In the genomic region with DNA sequence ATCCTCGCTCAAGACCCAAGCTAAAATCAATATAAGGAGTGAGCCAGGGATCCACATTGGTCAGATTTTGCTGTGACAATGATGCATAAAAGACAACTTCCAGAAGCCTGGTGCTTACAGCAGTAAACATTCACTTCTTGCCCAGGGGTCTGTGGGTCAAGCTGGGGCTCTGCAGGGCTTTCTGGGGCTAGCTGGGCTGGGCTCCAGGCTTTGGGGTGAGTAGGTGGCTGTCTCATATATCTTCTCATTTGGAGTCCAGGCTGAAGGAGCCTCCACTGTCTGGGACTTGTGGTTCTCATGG, we compare ENCODE assay signal across 1 cellular context.
TF ChIP-seq lines count a peak whose summit lies in the region.

No MANE protein-coding gene starts in this region.

TF ChIP-seq in GM12878, 131 proteins besides CTCF, POLR2A, EP300 and RAD21 (continued from another document):
- TF ChIP-seq, protein P1, sequence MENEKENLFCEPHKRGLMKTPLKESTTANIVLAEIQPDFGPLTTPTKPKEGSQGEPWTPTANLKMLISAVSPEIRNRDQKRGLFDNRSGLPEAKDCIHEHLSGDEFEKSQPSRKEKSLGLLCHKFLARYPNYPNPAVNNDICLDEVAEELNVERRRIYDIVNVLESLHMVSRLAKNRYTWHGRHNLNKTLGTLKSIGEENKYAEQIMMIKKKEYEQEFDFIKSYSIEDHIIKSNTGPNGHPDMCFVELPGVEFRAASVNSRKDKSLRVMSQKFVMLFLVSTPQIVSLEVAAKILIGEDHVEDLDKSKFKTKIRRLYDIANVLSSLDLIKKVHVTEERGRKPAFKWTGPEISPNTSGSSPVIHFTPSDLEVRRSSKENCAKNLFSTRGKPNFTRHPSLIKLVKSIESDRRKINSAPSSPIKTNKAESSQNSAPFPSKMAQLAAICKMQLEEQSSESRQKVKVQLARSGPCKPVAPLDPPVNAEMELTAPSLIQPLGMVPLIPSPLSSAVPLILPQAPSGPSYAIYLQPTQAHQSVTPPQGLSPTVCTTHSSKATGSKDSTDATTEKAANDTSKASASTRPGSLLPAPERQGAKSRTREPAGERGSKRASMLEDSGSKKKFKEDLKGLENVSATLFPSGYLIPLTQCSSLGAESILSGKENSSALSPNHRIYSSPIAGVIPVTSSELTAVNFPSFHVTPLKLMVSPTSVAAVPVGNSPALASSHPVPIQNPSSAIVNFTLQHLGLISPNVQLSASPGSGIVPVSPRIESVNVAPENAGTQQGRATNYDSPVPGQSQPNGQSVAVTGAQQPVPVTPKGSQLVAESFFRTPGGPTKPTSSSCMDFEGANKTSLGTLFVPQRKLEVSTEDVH (IDR thresholded peaks at IDR 0.05; ENCODE audit: low read depth, partially characterized antibody): no peak
